In the genomic region with DNA sequence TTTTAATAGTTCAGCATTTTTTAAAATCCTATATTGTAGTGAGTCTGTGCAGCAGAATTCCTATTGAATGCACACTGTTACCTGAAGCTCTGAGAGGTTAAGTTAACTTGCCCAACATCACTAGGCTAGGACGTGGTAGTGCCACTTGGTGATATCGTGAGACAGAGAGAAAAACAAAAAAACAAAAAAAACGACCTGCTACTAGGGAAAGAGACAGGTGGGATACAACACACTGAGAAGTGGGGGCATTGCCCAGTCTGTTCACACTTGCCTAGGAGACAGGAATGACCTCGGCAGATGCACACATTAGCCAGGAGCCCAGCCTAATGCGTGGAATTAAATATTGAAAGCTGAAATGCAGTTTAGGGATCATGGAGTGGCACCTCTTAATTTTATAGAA, we compare ENCODE assay signal across 13 cellular contexts.
DNase-seq lines count a peak whose midpoint lies in the region; ATAC-seq, FAIRE-seq and TF ChIP-seq lines count a peak whose summit lies in the region.
"Had no signal": no experiment of that assay in that cellular context is flagged by ENCODE, and none has a peak within 500 bp of the region (broad histone marks: within the 10 kb centered on the region; RNA-seq: fewer than 3 reads in every experiment).

No MANE protein-coding gene starts in this region.

- no peak overlapping the region for H3K4ac ChIP-seq in H9 (ENCODE audit: low read depth, low read length)

- H3K27me3 ChIP-seq in keratinocyte (ENCODE audit: control insufficient read depth, extremely low read depth, insufficient read depth, low read length) (no peaks in the 10 kb centered on the region), H9 (ENCODE audit: insufficient read depth, low read length) (no peaks in the 10 kb centered on the region)
- H3K27me3 ChIP-seq: right lobe of liver had no signal

- no peak overlapping the region for H4K5ac ChIP-seq in H9 (ENCODE audit: insufficient read length, low read depth, low read length)

- H2BK12ac ChIP-seq in H9 (ENCODE audit: insufficient read length, low read depth, low read length) = no peak overlapping the region

- H3K4me2 ChIP-seq in keratinocyte (ENCODE audit: control insufficient read depth, extremely low read depth, insufficient read depth, low read depth, low read length) (no peak overlapping the region), H9 (ENCODE audit: insufficient read depth, insufficient read length, low read length) (no peak overlapping the region)

- peaks cover 15% of the 10 kb centered on the region for H3K27me3 Mint-ChIP-seq in H9 (ENCODE audit: low read depth)

- no peak overlapping the region for H2BK20ac ChIP-seq in H9 (ENCODE audit: low read depth, low read length, poor library complexity, severe bottlenecking)

- H3K36me3 Mint-ChIP-seq in H9 (ENCODE audit: insufficient read depth in 1 of 3, low read depth in 3 of 3) = peaks cover 2 to 12% (median 6%) of the 10 kb centered on the region in 3 experiments; a peak in 5 of 7 replicates

- no peak for ATAC-seq in GM18868 (IDR thresholded peaks at IDR 0.05; ENCODE audit: unreplicated experiment)
- ATAC-seq: mucosa of descending colon, right lobe of liver had no signal

- no peak overlapping the region for H2BK5ac ChIP-seq in H9 (ENCODE audit: insufficient read length, low read length)

- no peaks in the 10 kb centered on the region for H3K23me2 ChIP-seq in H9 (ENCODE audit: insufficient read length, low read depth, low read length, poor library complexity, severe bottlenecking)

- dilution Hi-C loops in keratinocyte (cut with MboI; ENCODE audit: extremely low pct_ligation_motif_present, low sequenced_read_pairs) = no loop called here

- CTCF ChIA-PET in HEK293T (lab: Yijun Ruan, JAX) = interaction anchor here (0.8 kb wide), 1 partner anchor 36 kb away, joined by 7 read pairs; no protein-coding TSS in a partner anchor

- no peak overlapping the region for H4K91ac ChIP-seq in H9 (ENCODE audit: insufficient read length, low read depth, low read length)

- no peak overlapping the region for H3T11ph ChIP-seq in H9 (ENCODE audit: low read length)

- H2BK15ac ChIP-seq in H9 (ENCODE audit: low read depth, low read length) = no peak overlapping the region

- no peak overlapping the region for H3K23ac ChIP-seq in H9 (ENCODE audit: insufficient read length, low read depth, low read length)

- H3K56ac ChIP-seq in H9 (ENCODE audit: insufficient read length, low read depth, low read length) = no peak overlapping the region

- peak; percentile 36 for FAIRE-seq in keratinocyte (lab: Jason Lieb, UNC)

- no peaks in the 10 kb centered on the region for H3K79me1 ChIP-seq in H9 (ENCODE audit: insufficient read depth, low read depth, low read length, poor library complexity, severe bottlenecking)

- WGBS in H9 (ENCODE audit: extremely low coverage, insufficient read length, low lambda C conversion rate) = no CpG with 5 or more reads among the region's 5 CpGs

- no peak overlapping the region for H3K27ac Mint-ChIP-seq in H9

- H4K20me1 ChIP-seq in keratinocyte (ENCODE audit: control insufficient read depth, extremely low read depth, insufficient read depth, low read length) = no peaks in the 10 kb centered on the region
- no peaks in the 10 kb centered on the region for H4K20me1 ChIP-seq in H9 (ENCODE audit: control insufficient read depth, insufficient read depth, insufficient read length)

- no peak overlapping the region for H3K18ac ChIP-seq in H9 (ENCODE audit: insufficient read length, low read depth, low read length)

- TF ChIP-seq CTCF in VCaP (conservative IDR thresholded peaks at IDR 0.05) (peak; percentile 63), keratinocyte (optimal IDR thresholded peaks at IDR 0.05 in 1 of 3, IDR thresholded peaks at IDR 0.05 in 1 of 3, conservative IDR thresholded peaks at IDR 0.05 in 1 of 3; ENCODE audit: extremely low read depth in 1 of 3, insufficient read depth in 2 of 3, low read length in 3 of 3) (peak in 2 of 3 experiments; percentile 25 to 39), H9 (conservative IDR thresholded peaks at IDR 0.05) (no peak; the same call in 2 of the 3 replicates)

- peaks cover 39 to 44% of the 10 kb centered on the region in 2 experiments for H3K4me1 Mint-ChIP-seq in H9

- H2AK5ac ChIP-seq in H9 (ENCODE audit: insufficient read length, low read length) = no peak overlapping the region

- H3K9me3 ChIP-seq in keratinocyte (ENCODE audit: control insufficient read depth, low read depth, low read length) (no peaks in the 10 kb centered on the region), H9 (ENCODE audit: control insufficient read depth, low read depth, low read length) (no peaks in the 10 kb centered on the region)
- H3K9me3 ChIP-seq: mucosa of descending colon, right lobe of liver had no signal

- no peak overlapping the region for H3K27ac ChIP-seq in VCaP
- no peak overlapping the region for H3K27ac ChIP-seq in keratinocyte (ENCODE audit: control insufficient read depth, insufficient read depth, low read length)
- H3K27ac ChIP-seq in H9 (ENCODE audit: insufficient read length, low read depth, low read length) = no peak overlapping the region
- H3K27ac ChIP-seq: right lobe of liver had no signal

- H2BK120ac ChIP-seq in H9 (ENCODE audit: low read depth, low read length, poor library complexity, severe bottlenecking) = no peak overlapping the region

- no peaks in the 10 kb centered on the region for H3K36me3 ChIP-seq in keratinocyte (ENCODE audit: control insufficient read depth in 2 of 2, extremely low read depth in 1 of 2, insufficient read depth in 2 of 2, low read length in 2 of 2)
- H3K36me3 ChIP-seq: right lobe of liver had no signal

- H2AFZ ChIP-seq in keratinocyte (ENCODE audit: control insufficient read depth, low read length) (no peak overlapping the region), H9 (ENCODE audit: low read length) (no peak overlapping the region)

- no peak overlapping the region for H3K9ac ChIP-seq in keratinocyte (ENCODE audit: control insufficient read depth, extremely low read depth, insufficient read depth, low read length)
- no peak overlapping the region for H3K9ac ChIP-seq in H9 (ENCODE audit: extremely low read depth, insufficient read length, low read length)

- H3K4me1 ChIP-seq in keratinocyte (ENCODE audit: control insufficient read depth, extremely low read depth, insufficient read depth, low read length) = peaks cover 19% of the 10 kb centered on the region
- H3K4me1 ChIP-seq in H9 (ENCODE audit: insufficient read depth, low read length) = peaks cover 20% of the 10 kb centered on the region
- H3K4me1 ChIP-seq: right lobe of liver had no signal

- H3K4me3 Mint-ChIP-seq in H9 = no peak overlapping the region

- POLR2A ChIA-PET in HEK293T (lab: Yijun Ruan, JAX) = interaction anchor here (0.5 kb wide), 1 partner anchor 71 kb away, joined by 3 read pairs; no protein-coding TSS in a partner anchor

- peaks cover 10 to 12% of the 10 kb centered on the region in 2 experiments for H3K9me3 Mint-ChIP-seq in H9

- no peak overlapping the region for H3K4me3 ChIP-seq in keratinocyte (ENCODE audit: control insufficient read depth in 2 of 3, extremely low read depth in 1 of 3, insufficient read depth in 2 of 3, low read depth in 1 of 3, low read length in 3 of 3)
- H3K4me3 ChIP-seq: mucosa of descending colon had no signal

- no peak overlapping the region for H4K8ac ChIP-seq in H9 (replicated peaks; ENCODE audit: insufficient read length, low read depth, low read length)

- H3K9me1 ChIP-seq in keratinocyte (ENCODE audit: control insufficient read depth, extremely low read depth, insufficient read depth, low read length) = no peaks in the 10 kb centered on the region

- H3K14ac ChIP-seq in H9 (ENCODE audit: insufficient read depth, low read length) = no peak overlapping the region

- H3K79me2 ChIP-seq in keratinocyte (ENCODE audit: control insufficient read depth, insufficient read depth, low read length) = no peaks in the 10 kb centered on the region
- H3K79me2 ChIP-seq in H9 (ENCODE audit: insufficient read depth, low read length) = no peaks in the 10 kb centered on the region

- peak; percentile 3 for DNase-seq in DMS 273 (lab: John Stamatoyannopoulos, UW; ENCODE audit: unreplicated experiment)
- no peak for DNase-seq in DMS 273 treated with DMSO at 0.1 percent for 48 hours (lab: John Stamatoyannopoulos, UW)
- no peak for DNase-seq in HEK293T (ENCODE audit: extremely low spot score)
- no peak for DNase-seq in keratinocyte (ENCODE audit: low read depth, low spot score)
- no peak for DNase-seq in NCI-H2227 (lab: John Stamatoyannopoulos, UW; ENCODE audit: unreplicated experiment)
- no peak for DNase-seq in H9
- DNase-seq: GF-D8, mucosa of descending colon, NCI-H187 treated with DMSO at 0.1 percent for 48 hours, Right ventricle myocardium superior had no signal

TF ChIP-seq in HEK293T, 16 proteins besides CTCF, POLR2A, EP300 and RAD21:
- peak; percentile 73 for TF ChIP-seq ZNF384 (IDR thresholded peaks at IDR 0.05)
- no peak for TF ChIP-seq HDGF (IDR thresholded peaks at IDR 0.05; ENCODE audit: borderline replicate concordance)
